Comparison of ENCODE assay signal across 5 cellular contexts in genomic region chr10:101014966-101015581, GRCh38. TPM values are rescaled to one million over a fixed set of nuclear protein-coding genes. Genes with fewer than 3 reads are reported as not detected.
DNase-seq lines count a peak whose midpoint lies in the region; ATAC-seq and TF ChIP-seq lines count a peak whose summit lies in the region.

No MANE protein-coding gene starts in this region.

- H3K79me2 ChIP-seq in GM23248 (ENCODE audit: insufficient read depth), result no peaks in the 10 kb centered on the region

- no peak overlapping the region for H2AFZ ChIP-seq in GM23248

- in situ Hi-C loops in GM23248 (cut with MboI), result no loop called here

- no peak for TF ChIP-seq CTCF in RWPE1 (conservative IDR thresholded peaks at IDR 0.05; ENCODE audit: low read depth)

- no peak overlapping the region for H3K9ac ChIP-seq in GM23248

- H3K4me2 ChIP-seq in GM23248 (ENCODE audit: unreplicated experiment), result no peak overlapping the region

- H3K27ac ChIP-seq in GM23248 (no peak overlapping the region), RWPE1 (peak overlapping the region; percentile 28)

- no peaks in the 10 kb centered on the region for H3K27me3 ChIP-seq in GM23248 (replicated peaks; ENCODE audit: insufficient read depth)

- H3F3A ChIP-seq in GM23248 (ENCODE audit: insufficient read depth), result peaks cover 20% of the 10 kb centered on the region; the same call in 1 of the 2 replicates

- H3K9me2 ChIP-seq in GM23248 (ENCODE audit: insufficient read depth), result no peaks in the 10 kb centered on the region

- no peaks in the 10 kb centered on the region for H4K20me1 ChIP-seq in GM23248 (ENCODE audit: insufficient read depth)

- H3K36me3 ChIP-seq in GM23248 (ENCODE audit: low read depth), result no peaks in the 10 kb centered on the region

- 22% methylated on average over 6 to 7 of the region's 7 CpGs for WGBS in GM23248 (ENCODE audit: low coverage in 1 of 2, low lambda C conversion rate in 2 of 2, missing lambda C conversion rate in 2 of 2), 2 experiments

- no peak overlapping the region for H3K4me3 ChIP-seq in GM23248

- DNase-seq in GM23248, result peak; percentile 95
- peak; percentile 81 for DNase-seq in RWPE1 (ENCODE audit: low spot score)
- DNase-seq in inferior parietal cortex (ENCODE audit: extremely low spot score), result peak; percentile 36
- no peak for DNase-seq in NCI-H524 treated with DMSO at 0.1 percent for 48 hours (lab: John Stamatoyannopoulos, UW)

- POLR2A ChIA-PET in RWPE1 (lab: Yijun Ruan, JAX; ENCODE audit: low non-redundant PET), result no interaction called here

- CTCF ChIA-PET in RWPE1 (lab: Yijun Ruan, JAX), result interaction anchor here (0.5 to 3.7 kb wide), 26 partner anchors 12 to 836 kb away, joined by 3 to 57 read pairs (median 4); partner anchors contain the start of gene LZTS2

- no peak for ATAC-seq in GM21367 (IDR thresholded peaks at IDR 0.05; ENCODE audit: unreplicated experiment)

- H3K4me1 ChIP-seq in GM23248 (ENCODE audit: insufficient read depth), result peaks cover 20% of the 10 kb centered on the region

- no peaks in the 10 kb centered on the region for H3K9me3 ChIP-seq in GM23248 (ENCODE audit: low read depth)

RNA-seq across cellular contexts. Expression of gene LZTS2, which starts 15.5 kb away (rescaled TPM):
- total RNA-seq in GM23248 (2014; rRNA removed; shearing (Covaris generic)), result 95.2 and 113 TPM in 2 replicates
- 51.1 and 54.8 TPM in 2 replicates for polyA plus RNA-seq in GM23248 (2016; fragmentation: Nextera tagmentation; extraction: Ambion mirVana)

RNA-seq across cellular contexts. Expression of gene PDZD7, which starts 15.9 kb away (rescaled TPM):
- 0.54 TPM in 1 of 2 replicates, not detected in the other for total RNA-seq in GM23248 (2014; rRNA removed; shearing (Covaris generic))
- polyA plus RNA-seq in GM23248 (2016; fragmentation: Nextera tagmentation; extraction: Ambion mirVana), result 1.1 and 1.8 TPM in 2 replicates

RNA-seq across cellular contexts. Expression of gene SFXN3, which starts 16.0 kb away (rescaled TPM):
- 79.8 and 103 TPM in 2 replicates for total RNA-seq in GM23248 (2014; rRNA removed; shearing (Covaris generic))
- 58.8 and 61.7 TPM in 2 replicates for polyA plus RNA-seq in GM23248 (2016; fragmentation: Nextera tagmentation; extraction: Ambion mirVana)

RNA-seq across cellular contexts. Expression of gene TWNK, which starts 27.7 kb away (rescaled TPM):
- 3.4 and 4.4 TPM in 2 replicates for total RNA-seq in GM23248 (2014; rRNA removed; shearing (Covaris generic))
- 3.6 and 4.4 TPM in 2 replicates for polyA plus RNA-seq in GM23248 (2016; fragmentation: Nextera tagmentation; extraction: Ambion mirVana)

RNA-seq across cellular contexts. Expression of gene MRPL43, which starts 27.8 kb away (rescaled TPM):
- 83.5 and 94.1 TPM in 2 replicates for total RNA-seq in GM23248 (2014; rRNA removed; shearing (Covaris generic))
- 145 and 148 TPM in 2 replicates for polyA plus RNA-seq in GM23248 (2016; fragmentation: Nextera tagmentation; extraction: Ambion mirVana)
